8 cellular contexts compared by ENCODE assay signal in genomic region chr12:42144424-42145196, GRCh38. TPM values are rescaled to one million over a fixed set of nuclear protein-coding genes. Genes with fewer than 3 reads are reported as not detected.
A peak's percentile ranks its signal among the peaks of the same experiment; 100 is the strongest.
DNase-seq lines count a peak whose midpoint lies in the region; ATAC-seq and TF ChIP-seq lines count a peak whose summit lies in the region.

Gene GXYLT1, minus strand, starts transcription at chr12:42144874. Its CDS starts 228 bp downstream, at chr12:42144646.

- ATAC-seq in CD4-positive, CD25-positive, alpha-beta regulatory T cell (ENCODE audit: low read depth in 2 of 2): peak; percentile 86 to 89
- ATAC-seq in GM19438 (IDR thresholded peaks at IDR 0.05; ENCODE audit: low read depth, unreplicated experiment): peak; percentile 92
- ATAC-seq in HG03571 (IDR thresholded peaks at IDR 0.05; ENCODE audit: unreplicated experiment): peak; percentile 90
- ATAC-seq in activated CD8-positive, alpha-beta T cell treated with anti-CD3 and anti-CD28 coated beads, Interleukin-2, amount 10 ng/mL, durations not matched to agents 7 days and 5 days: peak; percentile 95
- peak; percentile 98 for ATAC-seq in lung (ENCODE audit: insufficient read depth, low FRiP score)

- no peaks in the 10 kb centered on the region for H3K27me3 ChIP-seq in CD4-positive, CD25-positive, alpha-beta regulatory T cell (ENCODE audit: control insufficient read depth, insufficient read depth, low read length)
- H3K27me3 ChIP-seq in ectodermal cell (ENCODE audit: control insufficient read depth, insufficient read depth, low read length, poor library complexity, severe bottlenecking) (no peaks in the 10 kb centered on the region), lung (ENCODE audit: control insufficient read depth, insufficient read depth) (no peaks in the 10 kb centered on the region)

- H3K4me3 Mint-ChIP-seq in CD4-positive, CD25-positive, alpha-beta regulatory T cell: peak within 1 kb of the TSS; percentile 95 to 99 (median 96)
- H3K4me3 Mint-ChIP-seq in activated CD8-positive, alpha-beta T cell treated with anti-CD3 and anti-CD28 coated beads, Interleukin-2, amount 10 ng/mL, durations not matched to agents 7 days and 5 days: peak within 1 kb of the TSS; percentile 87

- POLR2A ChIA-PET in activated CD8-positive, alpha-beta T cell treated with anti-CD3 and anti-CD28 coated beads, Interleukin-2, amount 10 ng/mL, durations not matched to agents 7 days and 5 days (lab: Charles Lee): interaction anchor here (0.8 kb wide), 2 partner anchors 14 to 187 kb away, joined by 3 read pairs; no protein-coding TSS in a partner anchor

- no peaks in the 10 kb centered on the region for H3K9me3 ChIP-seq in CD4-positive, CD25-positive, alpha-beta regulatory T cell (ENCODE audit: control insufficient read depth in 2 of 2, low read length in 2 of 2)
- H3K9me3 ChIP-seq in ectodermal cell (ENCODE audit: control insufficient read depth, low read length): no peaks in the 10 kb centered on the region
- no peaks in the 10 kb centered on the region for H3K9me3 ChIP-seq in lung (ENCODE audit: control insufficient read depth in 2 of 2, insufficient read depth in 1 of 2, low read length in 1 of 2)

- H3K36me3 Mint-ChIP-seq in CD4-positive, CD25-positive, alpha-beta regulatory T cell: no peaks in the 10 kb centered on the region
- H3K36me3 Mint-ChIP-seq in activated CD8-positive, alpha-beta T cell treated with anti-CD3 and anti-CD28 coated beads, Interleukin-2, amount 10 ng/mL, durations not matched to agents 7 days and 5 days (ENCODE audit: low read depth): peaks cover 5% of the 10 kb centered on the region

- 1% methylated on average over 104 of the region's 104 CpGs for WGBS in ectodermal cell, 2 experiments
- WGBS in lung, 2 donors: 0 to 1% methylated on average over 78 to 104 of the region's 104 CpGs

- peak within 1 kb of the TSS; percentile 92 to 98 (median 94) for H3K27ac Mint-ChIP-seq in CD4-positive, CD25-positive, alpha-beta regulatory T cell
- peak within 1 kb of the TSS; percentile 83 for H3K27ac Mint-ChIP-seq in activated CD8-positive, alpha-beta T cell treated with anti-CD3 and anti-CD28 coated beads, Interleukin-2, amount 10 ng/mL, durations not matched to agents 7 days and 5 days

- peaks cover 22 to 46% (median 38%) of the 10 kb centered on the region in 4 donors for H3K4me1 Mint-ChIP-seq in CD4-positive, CD25-positive, alpha-beta regulatory T cell
- H3K4me1 Mint-ChIP-seq in activated CD8-positive, alpha-beta T cell treated with anti-CD3 and anti-CD28 coated beads, Interleukin-2, amount 10 ng/mL, durations not matched to agents 7 days and 5 days (ENCODE audit: low read depth): peaks cover 37% of the 10 kb centered on the region

- no peaks in the 10 kb centered on the region for H3K36me3 ChIP-seq in CD4-positive, CD25-positive, alpha-beta regulatory T cell (ENCODE audit: control insufficient read depth, insufficient read depth, low read length)
- H3K36me3 ChIP-seq in ectodermal cell (ENCODE audit: control insufficient read depth, insufficient read depth, low read length) (no peaks in the 10 kb centered on the region), lung (ENCODE audit: control insufficient read depth in 2 of 2, insufficient read depth in 2 of 2, low read length in 2 of 2) (no peaks in the 10 kb centered on the region)

- peaks cover 6% of the 10 kb centered on the region for H3K27me3 Mint-ChIP-seq in CD4-positive, CD25-positive, alpha-beta regulatory T cell
- H3K27me3 Mint-ChIP-seq in activated CD8-positive, alpha-beta T cell treated with anti-CD3 and anti-CD28 coated beads, Interleukin-2, amount 10 ng/mL, durations not matched to agents 7 days and 5 days (ENCODE audit: low read depth): peaks cover 6% of the 10 kb centered on the region

- DNase-seq in CD4-positive, CD25-positive, alpha-beta regulatory T cell: peak; percentile 71 to 84 (median 76)
- peak; percentile 96 for DNase-seq in NCI-H82 (lab: John Stamatoyannopoulos, UW)
- DNase-seq in activated CD8-positive, alpha-beta T cell treated with anti-CD3 and anti-CD28 coated beads, Interleukin-2, amount 10 ng/mL, durations not matched to agents 7 days and 5 days: peak; percentile 80
- DNase-seq in lung (ENCODE audit: low spot score): peak; percentile 94
- peak; percentile 65 to 83 (median 73) for DNase-seq in stimulated activated CD4-positive, alpha-beta T cell treated with anti-CD3 and anti-CD28 coated beads, TNF-alpha, amount 100 ng/mL, for 24 hours (ENCODE audit: low read depth in 3 of 3)

- H3K4me1 ChIP-seq in CD4-positive, CD25-positive, alpha-beta regulatory T cell (ENCODE audit: control insufficient read depth, insufficient read depth, low read length, poor library complexity, severe bottlenecking): peaks cover 18% of the 10 kb centered on the region
- H3K4me1 ChIP-seq in ectodermal cell (ENCODE audit: control insufficient read depth, insufficient read depth, low read length): peaks cover 4% of the 10 kb centered on the region
- H3K4me1 ChIP-seq in lung (ENCODE audit: control insufficient read depth in 2 of 2, insufficient read depth in 2 of 2, low read length in 2 of 2): peaks cover 2 to 7% of the 10 kb centered on the region in 2 donors

- peak within 1 kb of the TSS; percentile 88 for H3K4me3 ChIP-seq in CD4-positive, CD25-positive, alpha-beta regulatory T cell (ENCODE audit: low read depth, low read length)
- H3K4me3 ChIP-seq in ectodermal cell (ENCODE audit: insufficient read depth, low read depth, low read length): peak within 1 kb of the TSS; percentile 69
- peak within 1 kb of the TSS; percentile 93 for H3K4me3 ChIP-seq in lung

- TF ChIP-seq CTCF in lung (IDR thresholded peaks at IDR 0.05; ENCODE audit: control extremely low read depth, extremely low read depth): no peak

- H3K27ac ChIP-seq in CD4-positive, CD25-positive, alpha-beta regulatory T cell (ENCODE audit: insufficient read depth, low read length, poor library complexity, severe bottlenecking): peak within 1 kb of the TSS; percentile 33
- H3K27ac ChIP-seq in ectodermal cell (ENCODE audit: insufficient read depth, low read depth, low read length, poor library complexity, severe bottlenecking): peak within 1 kb of the TSS; percentile 69
- peak within 1 kb of the TSS; percentile 88 to 98 for H3K27ac ChIP-seq in lung (ENCODE audit: low read depth in 1 of 2, low read length in 1 of 2)

- H3K9me3 Mint-ChIP-seq in CD4-positive, CD25-positive, alpha-beta regulatory T cell: peaks cover 0 to 3% (median 0%) of the 10 kb centered on the region in 7 donors
- no peaks in the 10 kb centered on the region for H3K9me3 Mint-ChIP-seq in activated CD8-positive, alpha-beta T cell treated with anti-CD3 and anti-CD28 coated beads, Interleukin-2, amount 10 ng/mL, durations not matched to agents 7 days and 5 days (ENCODE audit: insufficient read depth)

- CTCF ChIA-PET in activated CD8-positive, alpha-beta T cell treated with anti-CD3 and anti-CD28 coated beads, Interleukin-2, amount 10 ng/mL, durations not matched to agents 7 days and 5 days (lab: Charles Lee): interaction anchor here (0.8 to 1.5 kb wide), 8 partner anchors 12 to 228 kb away, joined by 3 to 4 read pairs (median 3); no protein-coding TSS in a partner anchor

RNA-seq across cellular contexts. Expression of gene GXYLT1, which starts in this region (rescaled TPM):
- total RNA-seq in CD4-positive, CD25-positive, alpha-beta regulatory T cell: 14.9 TPM
- 1 to 10 TPM; 3.4 to 5.2 (median 3.7) TPM for polyA plus RNA-seq in CD4-positive, CD25-positive, alpha-beta regulatory T cell
- total RNA-seq in activated CD8-positive, alpha-beta T cell treated with anti-CD3 and anti-CD28 coated beads, Interleukin-2, amount 10 ng/mL, durations not matched to agents 7 days and 5 days: 1 to 10 TPM; 7.5 to 9.0 TPM
- polyA plus RNA-seq in ectodermal cell (2013, experiment 1 of 4): 19.7 TPM
- polyA plus RNA-seq in ectodermal cell (2013, experiment 2 of 4): 22.5 TPM
- 19.5 TPM for polyA plus RNA-seq in ectodermal cell (2013, experiment 3 of 4)
- polyA plus RNA-seq in ectodermal cell (2013, experiment 4 of 4): 22.1 TPM
- total RNA-seq in lung: 10 to 100 TPM in 1 of 2 donors, 1 to 10 TPM in 1; 8.9 to 23.2 TPM
- 1 to 10 TPM; 2.5 to 4.0 TPM for polyA plus RNA-seq in lung

Comparison
In these comparisons a context has a peak if more than half of its experiments do, and no peak if none do; other contexts are left out.
1. Peak in every context shown above with its lines: DNase-seq, ATAC-seq, H3K4me3 ChIP-seq and H3K27ac ChIP-seq.
2. H3K27ac ChIP-seq: peak in every context shown above with its lines; median percentile 93 in lung; 69 in ectodermal cell; 33 in CD4-positive, CD25-positive, alpha-beta regulatory T cell.